ENCODE assay signal across 29 cellular contexts in genomic region chr18:73315381-73315780, GRCh38.
"Had no signal": no experiment of that assay in that cellular context is flagged by ENCODE, and none has a peak within 500 bp of the region (broad histone marks: within the 10 kb centered on the region; RNA-seq: fewer than 3 reads in every experiment).

No MANE protein-coding gene starts in this region.

- H3K4me1 Mint-ChIP-seq: activated CD4-positive, alpha-beta memory T cell treated with anti-CD3 and anti-CD28 coated beads, Interleukin-2, amount 10 ng/mL, durations not matched to agents 7 days and 5 days; activated CD4-positive, alpha-beta T cell treated with anti-CD3 and anti-CD28 coated beads, Interleukin-2, amount 10 ng/mL, durations not matched to agents 7 days and 5 days; activated naive CD4-positive, alpha-beta T cell treated with anti-CD3 and anti-CD28 coated beads, Interleukin-2, amount 10 ng/mL, durations not matched to agents 7 days and 5 days; activated naive CD8-positive, alpha-beta T cell treated with anti-CD3 and anti-CD28 coated beads, Interleukin-2, amount 10 ng/mL, durations not matched to agents 7 days and 5 days; brain; central memory CD8-positive, alpha-beta T cell had no signal

- H3K27ac ChIP-seq: ascending aorta, breast epithelium, cardiac muscle cell, esophagus muscularis mucosa, foreskin keratinocyte, gastrocnemius medialis had no signal

- H3K36me3 ChIP-seq: ascending aorta, breast epithelium, cardiac muscle cell, esophagus muscularis mucosa, gastrocnemius medialis had no signal

- H3K4me1 ChIP-seq: ascending aorta, breast epithelium, esophagus muscularis mucosa, foreskin keratinocyte, gastrocnemius medialis had no signal

- H3K36me3 Mint-ChIP-seq: activated naive CD4-positive, alpha-beta T cell treated with anti-CD3 and anti-CD28 coated beads, Interleukin-2, amount 10 ng/mL, durations not matched to agents 7 days and 5 days; activated naive CD4-positive, alpha-beta T cell treated with anti-CD3 and anti-CD28 coated beads, Interleukin-2, amount 50 U/mL, for 72 hours; activated naive CD8-positive, alpha-beta T cell treated with anti-CD3 and anti-CD28 coated beads, Interleukin-2, amount 10 ng/mL, durations not matched to agents 7 days and 5 days; brain had no signal

- H3K9me3 Mint-ChIP-seq: activated CD4-positive, alpha-beta T cell treated with anti-CD3 and anti-CD28 coated beads, Interleukin-2, amount 10 ng/mL, durations not matched to agents 7 days and 5 days; brain had no signal

- H3K27me3 ChIP-seq: ascending aorta, breast epithelium, cardiac muscle cell, esophagus muscularis mucosa, foreskin keratinocyte, gastrocnemius medialis had no signal

- H3K27ac Mint-ChIP-seq: activated CD4-positive, alpha-beta memory T cell treated with anti-CD3 and anti-CD28 coated beads, Interleukin-2, amount 10 ng/mL, durations not matched to agents 7 days and 5 days; activated CD4-positive, alpha-beta T cell treated with anti-CD3 and anti-CD28 coated beads, Interleukin-2, amount 10 ng/mL, durations not matched to agents 7 days and 5 days; activated naive CD4-positive, alpha-beta T cell treated with anti-CD3 and anti-CD28 coated beads, Interleukin-2, amount 10 ng/mL, durations not matched to agents 7 days and 5 days; activated naive CD8-positive, alpha-beta T cell treated with anti-CD3 and anti-CD28 coated beads, Interleukin-2, amount 10 ng/mL, durations not matched to agents 7 days and 5 days; activated T-cell treated with anti-CD3 and anti-CD28 coated beads, Interleukin-2, amount 50 U/mL, for 24 hours; activated T-cell treated with anti-CD3 and anti-CD28 coated beads, Interleukin-2, amount 50 U/mL, for 72 hours; brain; effector memory CD8-positive, alpha-beta T cell had no signal

- H3K27me3 Mint-ChIP-seq: activated CD4-positive, alpha-beta memory T cell treated with anti-CD3 and anti-CD28 coated beads, Interleukin-2, amount 10 ng/mL, durations not matched to agents 7 days and 5 days; activated CD4-positive, alpha-beta T cell treated with anti-CD3 and anti-CD28 coated beads, Interleukin-2, amount 10 ng/mL, durations not matched to agents 7 days and 5 days; activated naive CD4-positive, alpha-beta T cell treated with anti-CD3 and anti-CD28 coated beads, Interleukin-2, amount 10 ng/mL, durations not matched to agents 7 days and 5 days; activated naive CD8-positive, alpha-beta T cell treated with anti-CD3 and anti-CD28 coated beads, Interleukin-2, amount 10 ng/mL, durations not matched to agents 7 days and 5 days; activated T-cell treated with anti-CD3 and anti-CD28 coated beads, Interleukin-2, amount 50 U/mL, for 24 hours; brain; central memory CD8-positive, alpha-beta T cell; effector memory CD8-positive, alpha-beta T cell had no signal

- H3K9me3 ChIP-seq: ascending aorta, breast epithelium, esophagus muscularis mucosa, gastrocnemius medialis had no signal

- ATAC-seq: activated naive CD4-positive, alpha-beta T cell treated with anti-CD3 and anti-CD28 coated beads, Interleukin-2, amount 50 U/mL, for 72 hours; activated T-cell treated with anti-CD3 and anti-CD28 coated beads, Interleukin-2, amount 50 U/mL, for 72 hours; effector memory CD8-positive, alpha-beta T cell; foreskin keratinocyte; gastrocnemius medialis had no signal

- H3K4me3 Mint-ChIP-seq: activated CD4-positive, alpha-beta memory T cell treated with anti-CD3 and anti-CD28 coated beads, Interleukin-2, amount 10 ng/mL, durations not matched to agents 7 days and 5 days; activated CD4-positive, alpha-beta T cell treated with anti-CD3 and anti-CD28 coated beads, Interleukin-2, amount 10 ng/mL, durations not matched to agents 7 days and 5 days; activated naive CD4-positive, alpha-beta T cell treated with anti-CD3 and anti-CD28 coated beads, Interleukin-2, amount 10 ng/mL, durations not matched to agents 7 days and 5 days; activated naive CD8-positive, alpha-beta T cell treated with anti-CD3 and anti-CD28 coated beads, Interleukin-2, amount 10 ng/mL, durations not matched to agents 7 days and 5 days; activated T-cell treated with anti-CD3 and anti-CD28 coated beads, Interleukin-2, amount 50 U/mL, for 24 hours; activated T-cell treated with anti-CD3 and anti-CD28 coated beads, Interleukin-2, amount 50 U/mL, for 72 hours; brain; central memory CD8-positive, alpha-beta T cell; effector memory CD8-positive, alpha-beta T cell had no signal

- H3K4me3 ChIP-seq: ascending aorta, breast epithelium, cardiac muscle cell, esophagus muscularis mucosa, gastrocnemius medialis had no signal

- DNase-seq: activated CD4-positive, alpha-beta memory T cell treated with anti-CD3 and anti-CD28 coated beads, Interleukin-2, amount 10 ng/mL, durations not matched to agents 7 days and 5 days; activated CD4-positive, alpha-beta T cell treated with anti-CD3 and anti-CD28 coated beads for 4 hours; activated CD4-positive, alpha-beta T cell treated with anti-CD3 and anti-CD28 coated beads, Interleukin-2, amount 10 ng/mL, durations not matched to agents 7 days and 5 days; activated CD4-positive, alpha-beta T cell treated with anti-CD3 and anti-CD28 coated beads, Interleukin-2, amount 50 U/mL, for 4 hours; activated CD4-positive, CD25-positive, alpha-beta regulatory T cell; activated CD4-positive, CD25-positive, alpha-beta regulatory T cell treated with anti-CD3 and anti-CD28 coated beads, Interleukin-2, amount 50 U/mL, for 72 hours; activated CD8-positive, alpha-beta memory T cell treated with anti-CD3 and anti-CD28 coated beads, Interleukin-2, amount 50 U/mL, for 48 hours; activated gamma-delta T cell; activated naive CD4-positive, alpha-beta T cell; activated naive CD4-positive, alpha-beta T cell treated with anti-CD3 and anti-CD28 coated beads, Interleukin-2, amount 10 ng/mL, durations not matched to agents 7 days and 5 days; activated naive CD8-positive, alpha-beta T cell treated with anti-CD3 and anti-CD28 coated beads, Interleukin-2, amount 10 ng/mL, durations not matched to agents 7 days and 5 days; activated T-cell treated with anti-CD3 and anti-CD28 coated beads for 4 hours; activated T-cell treated with anti-CD3 and anti-CD28 coated beads, Interleukin-2, amount 50 U/mL, for 24 hours; activated T-cell treated with anti-CD3 and anti-CD28 coated beads, Interleukin-2, amount 50 U/mL, for 72 hours; cortex of kidney; dermis blood vessel endothelial cell; effector CD4-positive, alpha-beta T cell; effector memory CD8-positive, alpha-beta T cell; erythroblast; foreskin keratinocyte; gastrocnemius medialis; T-helper 2 cell had no signal
